Comparison of ENCODE assay signal across 11 cellular contexts in genomic region chr3:184688251-184688851, GRCh38. TPM values are rescaled to one million over a fixed set of nuclear protein-coding genes. Genes with fewer than 3 reads are reported as not detected.
A peak's percentile ranks its signal among the peaks of the same experiment; 100 is the strongest.
DNase-seq lines count a peak whose midpoint lies in the region; ATAC-seq and TF ChIP-seq lines count a peak whose summit lies in the region.
"Had no signal": no experiment of that assay in that cellular context is flagged by ENCODE, and none has a peak within 500 bp of the region (broad histone marks: within the 10 kb centered on the region; RNA-seq: fewer than 3 reads in every experiment).

No MANE protein-coding gene starts in this region.

- no peak overlapping the region for H2AFZ ChIP-seq in smooth muscle cell (ENCODE audit: low read depth)
- H2AFZ ChIP-seq: GM23338 had no signal

- H3K9ac ChIP-seq in smooth muscle cell (ENCODE audit: low read depth): no peak overlapping the region

- H3K4me1 ChIP-seq in smooth muscle cell (ENCODE audit: low read depth): peaks cover 34% of the 10 kb centered on the region

- H3K4me3 ChIP-seq in smooth muscle cell: no peak overlapping the region
- H3K4me3 ChIP-seq: GM23338, SK-N-MC, upper lobe of left lung had no signal

- peak overlapping the region; percentile 50 for H3K4me2 ChIP-seq in smooth muscle cell
- H3K4me2 ChIP-seq: GM23338 had no signal

- peaks cover 0 to 7% of the 10 kb centered on the region in 2 donors for H3K27me3 Mint-ChIP-seq in natural killer cell treated with Interleukin-12 subunit alpha and Interleukin-12 subunit beta and Interleukin-15 and Interleukin-18, amount 100 ng/mL, for 72 hours

- peak overlapping the region; percentile 28 for H3K27ac ChIP-seq in smooth muscle cell (ENCODE audit: low read depth)
- H3K27ac ChIP-seq: SK-N-MC had no signal

- TF ChIP-seq CTCF in smooth muscle cell (IDR thresholded peaks at IDR 0.05; ENCODE audit: borderline replicate concordance, insufficient read depth, poor library complexity, severe bottlenecking): no peak

- H3F3A ChIP-seq in smooth muscle cell (ENCODE audit: low read depth): peaks cover 3% of the 10 kb centered on the region

- peaks cover 0 to 6% of the 10 kb centered on the region in 2 donors for H3K4me1 Mint-ChIP-seq in natural killer cell treated with Interleukin-12 subunit alpha and Interleukin-12 subunit beta and Interleukin-15 and Interleukin-18, amount 100 ng/mL, for 72 hours (ENCODE audit: low read depth in 2 of 2)

- no peaks in the 10 kb centered on the region for H3K9me3 ChIP-seq in smooth muscle cell (replicated peaks; ENCODE audit: low read depth)
- H3K9me3 ChIP-seq: upper lobe of left lung had no signal

- DNase-seq in HCEC 1CT: peak; percentile 87
- peak; percentile 85 for DNase-seq in astrocyte of the hippocampus (ENCODE audit: low read depth, low spot score)
- peak; percentile 15 for DNase-seq in iPS-NIHi7 (ENCODE audit: extremely low spot score)
- DNase-seq in smooth muscle cell (lab: John Stamatoyannopoulos, UW; ENCODE audit: unreplicated experiment): no peak
- no peak for DNase-seq in natural killer cell treated with Interleukin-12 subunit alpha and Interleukin-12 subunit beta and Interleukin-15 and Interleukin-18, amount 100 ng/mL, for 72 hours (ENCODE audit: low spot score)
- DNase-seq in stimulated activated CD8-positive, alpha-beta memory T cell treated with anti-CD3 and anti-CD28 coated beads, Interleukin-4, amount 100 ng/mL, for 48 hours: no peak
- DNase-seq in NCI-H2227 (lab: John Stamatoyannopoulos, UW; ENCODE audit: unreplicated experiment): no peak
- DNase-seq in NCI-H526 treated with DMSO at 0.1 percent for 48 hours (lab: John Stamatoyannopoulos, UW): no peak

- no peaks in the 10 kb centered on the region for H3K27me3 ChIP-seq in smooth muscle cell (ENCODE audit: low read depth)
- H3K27me3 ChIP-seq: upper lobe of left lung had no signal

- H4K20me1 ChIP-seq in smooth muscle cell (ENCODE audit: low read depth): no peaks in the 10 kb centered on the region

- no peak overlapping the region for H3K4me3 Mint-ChIP-seq in natural killer cell treated with Interleukin-12 subunit alpha and Interleukin-12 subunit beta and Interleukin-15 and Interleukin-18, amount 100 ng/mL, for 72 hours
- H3K4me3 Mint-ChIP-seq: GM23338 had no signal

- H3K36me3 Mint-ChIP-seq in natural killer cell treated with Interleukin-12 subunit alpha and Interleukin-12 subunit beta and Interleukin-15 and Interleukin-18, amount 100 ng/mL, for 72 hours: no peaks in the 10 kb centered on the region

- 32% methylated on average over 5 of the region's 5 CpGs for WGBS in smooth muscle cell (ENCODE audit: low lambda C conversion rate)

- ATAC-seq in natural killer cell treated with Interleukin-12 subunit alpha and Interleukin-12 subunit beta and Interleukin-15 and Interleukin-18, amount 100 ng/mL, for 72 hours: no peak
- ATAC-seq: GM23338 had no signal

- no peaks in the 10 kb centered on the region for H3K79me2 ChIP-seq in smooth muscle cell (ENCODE audit: low read depth)

- H3K36me3 ChIP-seq in smooth muscle cell (ENCODE audit: low read depth): no peaks in the 10 kb centered on the region
- H3K36me3 ChIP-seq: upper lobe of left lung had no signal

- no peaks in the 10 kb centered on the region for H3K9me3 Mint-ChIP-seq in natural killer cell treated with Interleukin-12 subunit alpha and Interleukin-12 subunit beta and Interleukin-15 and Interleukin-18, amount 100 ng/mL, for 72 hours
- H3K9me3 Mint-ChIP-seq: GM23338 had no signal

- H3K27ac Mint-ChIP-seq in natural killer cell treated with Interleukin-12 subunit alpha and Interleukin-12 subunit beta and Interleukin-15 and Interleukin-18, amount 100 ng/mL, for 72 hours: no peak overlapping the region
- H3K27ac Mint-ChIP-seq: GM23338 had no signal

RNA-seq across cellular contexts. Expression of gene MAGEF1, which starts 23.5 kb away (rescaled TPM):
- total RNA-seq in smooth muscle cell: 37.0 and 44.8 TPM in 2 replicates
- 52.7 and 59.8 TPM in 2 replicates for polyA plus RNA-seq in smooth muscle cell
- total RNA-seq in natural killer cell treated with Interleukin-12 subunit alpha and Interleukin-12 subunit beta and Interleukin-15 and Interleukin-18, amount 100 ng/mL, for 72 hours: 1 to 10 TPM; 7.4 to 7.8 TPM

Comparison
In these comparisons a context has a peak if more than half of its experiments do, and no peak if none do; other contexts are left out.
1. DNase-seq: peak in HCEC 1CT (single experiment), astrocyte of the hippocampus (single experiment) and iPS-NIHi7 (single experiment); none in smooth muscle cell (single experiment), natural killer cell treated with Interleukin-12 subunit alpha and Interleukin-12 subunit beta and Interleukin-15 and Interleukin-18, amount 100 ng/mL, for 72 hours (single experiment), stimulated activated CD8-positive, alpha-beta memory T cell treated with anti-CD3 and anti-CD28 coated beads, Interleukin-4, amount 100 ng/mL, for 48 hours (single experiment), NCI-H2227 (single experiment) and NCI-H526 treated with DMSO at 0.1 percent for 48 hours (single experiment).